Comparison of ENCODE assay signal across 8 cellular contexts in genomic region chr17:1487939-1488825, GRCh38. TPM values are rescaled to one million over a fixed set of nuclear protein-coding genes. Genes with fewer than 3 reads are reported as not detected.
DNase-seq lines count a peak whose midpoint lies in the region; ATAC-seq, FAIRE-seq and TF ChIP-seq lines count a peak whose summit lies in the region.

No MANE protein-coding gene starts in this region.

- peak; percentile 17 to 39 for ATAC-seq in A549
- ATAC-seq in GM19035 (IDR thresholded peaks at IDR 0.05; ENCODE audit: unreplicated experiment): no peak

- H3K4me1 ChIP-seq in A549: peaks cover 61% of the 10 kb centered on the region

- peak overlapping the region; percentile 82 for H3K4me3 ChIP-seq in A549
- H3K4me3 ChIP-seq in coronary artery: peak overlapping the region; percentile 97

- FAIRE-seq in A549 (lab: Jason Lieb, UNC): no peak

- H3K4me2 ChIP-seq in A549: peak overlapping the region; percentile 96

- peak; percentile 31 for TF ChIP-seq POLR2A in A549 (IDR thresholded peaks at IDR 0.05; ENCODE audit: low read length)

- CTCF ChIA-PET in A549 (lab: Yijun Ruan, JAX): interaction anchor here (0.6 to 5.4 kb wide), 14 partner anchors 9 to 229 kb away, joined by 3 to 27 read pairs (median 4); partner anchors contain the start of genes INPP5K and RILP

- TF ChIP-seq CTCF in A549 (IDR thresholded peaks at IDR 0.05) (0 out of 3 replicates have a peak, but pooled peaks have one; percentile 16), coronary artery (IDR thresholded peaks at IDR 0.05) (no peak)

- H3K9me3 ChIP-seq in A549: no peaks in the 10 kb centered on the region

- WGBS in A549 (ENCODE audit: missing lambda C conversion rate): 5% methylated on average over 33 of the region's 72 CpGs

- TF ChIP-seq EP300 in A549 (IDR thresholded peaks at IDR 0.05): 0 out of 5 replicates have a peak, but pooled peaks of 1 of the 2 experiments have one; percentile 16

- peak overlapping the region; percentile 97 for H3K27ac ChIP-seq in A549
- H3K27ac ChIP-seq in coronary artery: peak overlapping the region; percentile 97 to 100

- TF ChIP-seq RAD21 in A549 (conservative IDR thresholded peaks at IDR 0.05 in 1 of 2, IDR thresholded peaks at IDR 0.05 in 1 of 2): no peak

- peak; percentile 74 to 90 for DNase-seq in A549 (ENCODE audit: low read depth in 1 of 2, low spot score in 1 of 2)
- peak; percentile 79 for DNase-seq in GM19238 (ENCODE audit: insufficient read length, low spot score)
- DNase-seq in NCI-H146 (lab: John Stamatoyannopoulos, UW): peak; percentile 67
- DNase-seq in activated CD4-positive, alpha-beta T cell treated with anti-CD3 and anti-CD28 coated beads for 48 hours: peak; percentile 71
- DNase-seq in coronary artery (ENCODE audit: low spot score): peak; percentile 92
- DNase-seq in kidney tubule cell (ENCODE audit: low spot score): peak; percentile 91
- DNase-seq in stimulated activated CD4-positive, alpha-beta T cell treated with anti-CD3 and anti-CD28 coated beads, Interleukin-15, amount 100 ng/mL, for 1 hour (ENCODE audit: low read depth in 1 of 2, low spot score in 1 of 2): peak; percentile 60 to 61

- POLR2A ChIA-PET in A549 (lab: Yijun Ruan, JAX): interaction anchor here (0.5 to 4.2 kb wide), 14 partner anchors 12 to 234 kb away, joined by 3 to 29 read pairs (median 4); partner anchors contain the start of genes CRK, INPP5K, SLC43A2 and YWHAE

TF ChIP-seq in A549, 52 proteins besides CTCF, POLR2A, EP300 and RAD21 (continues in another document):
- TF ChIP-seq PHF8 (IDR thresholded peaks at IDR 0.05; ENCODE audit: borderline replicate concordance, low read depth) (peak; percentile 50; the same call in 1 of the 2 replicates), MAX (IDR thresholded peaks at IDR 0.05) (peak; percentile 42; the same call in 1 of the 2 replicates), ZC3H11A (IDR thresholded peaks at IDR 0.05) (no peak), SMC3 (IDR thresholded peaks at IDR 0.05) (peak; percentile 32; the same call in 1 of the 3 replicates), USF2 (IDR thresholded peaks at IDR 0.05) (peak; percentile 35; the same call in 1 of the 2 replicates), HOXB13 (CRISPR knock-in tag; IDR thresholded peaks at IDR 0.05; ENCODE audit: low read depth) (no peak), MYC (IDR thresholded peaks at IDR 0.05; ENCODE audit: borderline replicate concordance, low read length) (peak; percentile 70; the same call in 1 of the 2 replicates), FOSL2 (IDR thresholded peaks at IDR 0.05) (peak; percentile 21; the same call in 1 of the 2 replicates), FOSL2 (CRISPR knock-in tag; IDR thresholded peaks at IDR 0.05) (peak; percentile 79), REST (IDR thresholded peaks at IDR 0.05) (peak; percentile 39), PBX3 (IDR thresholded peaks at IDR 0.05) (peak; percentile 62; the same call in 1 of the 2 replicates), JUN (IDR thresholded peaks at IDR 0.05) (peak; percentile 41 to 92), ZSCAN20 (CRISPR knock-in tag; IDR thresholded peaks at IDR 0.05) (no peak), NFE2L2 (conservative IDR thresholded peaks at IDR 0.05; ENCODE audit: low read length) (no peak), HMGXB4 (CRISPR knock-in tag; IDR thresholded peaks at IDR 0.05; ENCODE audit: borderline replicate concordance) (no peak), TP53 (CRISPR knock-in tag; IDR thresholded peaks at IDR 0.05) (0 out of 2 replicates have a peak, but pooled peaks have one; percentile 36), CHD4 (IDR thresholded peaks at IDR 0.05; ENCODE audit: borderline replicate concordance) (no peak), JUNB (IDR thresholded peaks at IDR 0.05) (peak; percentile 15; the same call in 1 of the 2 replicates), RNF2 (IDR thresholded peaks at IDR 0.05; ENCODE audit: borderline replicate concordance, low read depth) (no peak)

RNA-seq across cellular contexts. Expression of gene MYO1C, which starts 4.3 kb away (rescaled TPM):
- polyA plus RNA-seq in A549 (2011; rRNA removed) (101 and 108 TPM in 2 replicates), A549 (2017; fragmentation: RNase III; extraction: RNeasy Plus Mini Kit Qiagen cat#74134 plus additional on column Dnase treatment) (120 to 127 TPM (median 123 TPM) in 3 replicates)
- polyA plus RNA-seq in A549 (2012; cell fraction: cytosol; rRNA removed): 137 and 142 TPM in 2 replicates
- 175 and 218 TPM in 2 replicates for polyA plus RNA-seq in A549 (2012; cell fraction: nucleus; rRNA removed)
- polyA minus RNA-seq in A549 (2011; rRNA and poly(A)+ RNA removed): 357 and 380 TPM in 2 replicates

RNA-seq across cellular contexts. Expression of gene INPP5K, which starts 28.2 kb away (rescaled TPM):
- polyA plus RNA-seq in A549 (2011; rRNA removed) (30.8 and 41.8 TPM in 2 replicates), A549 (2017; fragmentation: RNase III; extraction: RNeasy Plus Mini Kit Qiagen cat#74134 plus additional on column Dnase treatment) (23.6 to 24.5 TPM (median 24.3 TPM) in 3 replicates)
- polyA plus RNA-seq in A549 (2012; cell fraction: cytosol; rRNA removed): 22.4 and 26.4 TPM in 2 replicates
- 41.4 and 43.0 TPM in 2 replicates for polyA plus RNA-seq in A549 (2012; cell fraction: nucleus; rRNA removed)
- polyA minus RNA-seq in A549 (2011; rRNA and poly(A)+ RNA removed): 58.4 and 65.5 TPM in 2 replicates

RNA-seq across cellular contexts. Expression of gene CRK, which starts 32.1 kb away (rescaled TPM):
- polyA plus RNA-seq in A549 (2011; rRNA removed) (117 and 124 TPM in 2 replicates), A549 (2017; fragmentation: RNase III; extraction: RNeasy Plus Mini Kit Qiagen cat#74134 plus additional on column Dnase treatment) (73.1 to 76.5 TPM (median 75.1 TPM) in 3 replicates)
- 53.5 and 59.6 TPM in 2 replicates for polyA plus RNA-seq in A549 (2012; cell fraction: cytosol; rRNA removed)
- 16.5 and 24.4 TPM in 2 replicates for polyA plus RNA-seq in A549 (2012; cell fraction: nucleus; rRNA removed)
- 59.6 and 77.1 TPM in 2 replicates for polyA minus RNA-seq in A549 (2011; rRNA and poly(A)+ RNA removed)
